Comparison of ENCODE assay signal across 24 cellular contexts in the genomic region with DNA sequence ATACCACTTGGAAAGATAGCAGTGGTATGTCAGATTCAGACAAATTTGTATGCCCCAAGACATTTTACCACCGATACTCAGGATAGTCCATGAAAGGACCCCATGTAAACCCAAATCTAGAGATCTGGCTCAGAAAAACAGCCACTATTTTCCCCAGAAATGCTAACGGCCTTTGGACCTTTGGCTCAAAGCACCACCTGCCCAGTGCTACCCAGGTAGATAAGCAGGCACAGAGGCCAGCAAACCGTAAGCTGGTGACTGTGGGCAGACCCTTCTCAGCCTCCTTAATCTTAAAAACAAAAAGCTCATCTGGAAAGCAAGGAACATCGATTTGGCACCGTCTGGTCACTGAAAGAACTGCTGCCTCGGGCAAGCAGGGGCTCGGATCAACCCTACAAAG.
"Had no signal": no experiment of that assay in that cellular context is flagged by ENCODE, and none has a peak within 500 bp of the region (broad histone marks: within the 10 kb centered on the region; RNA-seq: fewer than 3 reads in every experiment).

No MANE protein-coding gene starts in this region.

- H3K9me3 ChIP-seq: adrenal gland, body of pancreas, breast epithelium, SJCRH30 had no signal

- FAIRE-seq: astrocyte, TTC549 had no signal

- H3K4me1 ChIP-seq: adrenal gland, breast epithelium, SJCRH30 had no signal

- H3K36me3 ChIP-seq: adrenal gland, breast epithelium, SJCRH30 had no signal

- H3K27me3 ChIP-seq: adrenal gland, body of pancreas, breast epithelium, SJCRH30 had no signal

- ATAC-seq: activated CD4-positive, CD25-positive, alpha-beta regulatory T cell treated with anti-CD3 and anti-CD28 coated beads, Interleukin-2, amount 50 U/mL, for 24 hours; body of pancreas had no signal

- H3K4me3 ChIP-seq: adrenal gland, body of pancreas, breast epithelium, SJCRH30, SK-N-MC had no signal

- H3K27ac ChIP-seq: adrenal gland, body of pancreas, breast epithelium, SJCRH30, SK-N-MC had no signal

- DNase-seq: activated CD4-positive, alpha-beta T cell treated with anti-CD3 and anti-CD28 coated beads for 36 hours; activated CD4-positive, alpha-beta T cell treated with anti-CD3 and anti-CD28 coated beads, Interleukin-2, amount 10 ng/mL, durations not matched to agents 7 days and 5 days; activated CD4-positive, alpha-beta T cell treated with anti-CD3 and anti-CD28 coated beads, Interleukin-2, amount 50 U/mL, for 48 hours; activated CD8-positive, alpha-beta T cell treated with anti-CD3 and anti-CD28 coated beads, Interleukin-2, amount 10 ng/mL, durations not matched to agents 7 days and 5 days; activated gamma-delta T cell treated with Interleukin-2 at 50 U/mL for 16 hours; activated naive CD4-positive, alpha-beta T cell treated with anti-CD3 and anti-CD28 coated beads for 36 hours; activated T-cell treated with anti-CD3 and anti-CD28 coated beads, Interleukin-2, amount 50 U/mL, for 24 hours; adrenal gland; NCI-H1105 treated with DMSO at 0.1 percent for 48 hours; NCI-H1436; NCI-H1694; NCI-H1930; NCI-H345; NCI-H524 treated with DMSO at 0.1 percent for 48 hours; NK-92 treated with Interleukin-12 subunit alpha and Interleukin-12 subunit beta, amount 100 ng/mL, for 24 hours; OCI-M1; SHP77; SJCRH30 had no signal
